ENCODE assay signal across 1 cellular context in genomic region chr1:157932082-157932481, GRCh38.
TF ChIP-seq lines count a peak whose summit lies in the region.

No MANE protein-coding gene starts in this region.

TF ChIP-seq in A549, 52 proteins besides CTCF, POLR2A, EP300 and RAD21 (continued from another document):
- TF ChIP-seq HMGXB4 (CRISPR knock-in tag; IDR thresholded peaks at IDR 0.05; ENCODE audit: borderline replicate concordance) (no peak), KDM1A (IDR thresholded peaks at IDR 0.05; ENCODE audit: low read depth) (no peak), E2F6 (IDR thresholded peaks at IDR 0.05; ENCODE audit: borderline replicate concordance, low read depth) (no peak), JUNB (IDR thresholded peaks at IDR 0.05) (no peak), CEBPB (IDR thresholded peaks at IDR 0.05) (peak in 1 of 2 experiments; percentile 34; a peak in 1 of 4 replicates), ZSCAN20 (CRISPR knock-in tag; IDR thresholded peaks at IDR 0.05) (no peak), MYC (IDR thresholded peaks at IDR 0.05; ENCODE audit: borderline replicate concordance, low read length) (no peak), HOXB13 (CRISPR knock-in tag; IDR thresholded peaks at IDR 0.05; ENCODE audit: low read depth) (no peak), KDM5A (IDR thresholded peaks at IDR 0.05) (no peak), FOSL2 (IDR thresholded peaks at IDR 0.05) (0 out of 2 replicates have a peak, but pooled peaks have one; percentile 13), FOSL2 (CRISPR knock-in tag; IDR thresholded peaks at IDR 0.05) (peak; percentile 71), JUN (IDR thresholded peaks at IDR 0.05) (no peak)
